ENCODE assay signal across 22 cellular contexts in the genomic region with DNA sequence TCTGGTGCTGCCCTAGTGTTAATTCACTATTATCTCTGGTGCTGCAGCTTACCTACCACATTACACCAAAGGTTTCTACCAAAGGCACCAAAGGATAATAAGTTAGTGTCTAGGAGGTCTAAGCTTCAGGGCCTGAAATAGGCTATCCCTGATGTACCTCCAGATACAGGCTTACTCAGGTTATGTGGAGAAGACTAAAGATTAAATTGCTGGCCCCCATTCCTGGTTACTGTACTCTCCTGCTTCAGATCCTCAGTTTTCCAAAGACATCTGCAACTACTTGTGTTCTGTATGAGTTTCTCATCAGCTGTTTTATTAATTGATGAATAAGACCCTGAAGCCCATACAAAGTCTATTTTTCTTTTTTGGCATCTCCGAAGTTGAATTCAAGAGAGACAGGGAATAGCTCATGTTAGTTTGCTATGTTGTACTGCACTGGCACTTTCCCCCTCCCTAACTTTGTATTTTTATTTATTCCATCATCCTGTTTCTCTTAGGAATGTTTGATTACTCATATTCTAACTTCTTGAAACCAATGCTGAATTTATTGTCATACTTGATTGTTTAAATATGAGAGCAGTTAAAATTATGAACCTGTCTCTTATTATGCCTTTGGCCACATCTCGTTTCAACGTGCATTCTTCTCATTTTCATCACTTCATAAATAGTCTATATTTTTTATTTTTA.
DNase-seq lines count a peak whose midpoint lies in the region; ATAC-seq and TF ChIP-seq lines count a peak whose summit lies in the region.
"Had no signal": no experiment of that assay in that cellular context is flagged by ENCODE, and none has a peak within 500 bp of the region (broad histone marks: within the 10 kb centered on the region; RNA-seq: fewer than 3 reads in every experiment).

No MANE protein-coding gene starts in this region.

- no peak for DNase-seq in mesenchymal stem cell
- no peak for DNase-seq in suprapubic skin (ENCODE audit: low spot score in 2 of 2)
- no peak for DNase-seq in chondrocyte (ENCODE audit: low spot score)
- DNase-seq: 8988T, BE2C, DMS53, H9, Kasumi-1, MV-4-11, NCI-H1105 treated with DMSO at 0.1 percent for 48 hours, NCI-H1694, NCI-H2081, NCI-H2171, NCI-H345, NCI-H524 treated with DMSO at 0.1 percent for 48 hours, NCI-H82, Right ventricle myocardium superior had no signal

- no peak for TF ChIP-seq EP300 in suprapubic skin (IDR thresholded peaks at IDR 0.05)

- peaks cover 11% of the 10 kb centered on the region for H3K4me1 Mint-ChIP-seq in chondrocyte (ENCODE audit: low read depth)
- H3K4me1 Mint-ChIP-seq: H9 had no signal

- no peak for TF ChIP-seq CTCF in Loucy (conservative IDR thresholded peaks at IDR 0.05; ENCODE audit: low read length)
- TF ChIP-seq CTCF in suprapubic skin (IDR thresholded peaks at IDR 0.05), result no peak
- no peak for TF ChIP-seq CTCF in chondrocyte (IDR thresholded peaks at IDR 0.05)

- H3F3A ChIP-seq in Loucy (ENCODE audit: low read depth), result no peaks in the 10 kb centered on the region

- no peak overlapping the region for H3K4ac ChIP-seq in mesenchymal stem cell (ENCODE audit: low read depth in 1 of 2, low read length in 2 of 2)

- peaks cover 7% of the 10 kb centered on the region for H3K36me3 Mint-ChIP-seq in chondrocyte (ENCODE audit: low read depth)

- H3K9me3 ChIP-seq in Loucy (ENCODE audit: insufficient read depth, low read depth, low read length), result no peaks in the 10 kb centered on the region
- no peaks in the 10 kb centered on the region for H3K9me3 ChIP-seq in mesenchymal stem cell (ENCODE audit: control insufficient read depth, low read length)
- no peaks in the 10 kb centered on the region for H3K9me3 ChIP-seq in suprapubic skin
- H3K9me3 ChIP-seq: BE2C had no signal

- H3K23ac ChIP-seq in mesenchymal stem cell (ENCODE audit: low read length in 2 of 2), result no peak overlapping the region

- H3K36me3 ChIP-seq in ACC112 (ENCODE audit: insufficient read depth, low read length) (no peaks in the 10 kb centered on the region), Loucy (ENCODE audit: insufficient read depth, low read length) (no peaks in the 10 kb centered on the region), mesenchymal stem cell (ENCODE audit: control insufficient read depth in 1 of 2, insufficient read depth in 2 of 2, low read depth in 1 of 2, low read length in 2 of 2) (no peaks in the 10 kb centered on the region), suprapubic skin (no peaks in the 10 kb centered on the region)
- H3K36me3 ChIP-seq: BE2C had no signal

- peak overlapping the region; percentile 67 for H3K4me3 ChIP-seq in ACC112 (ENCODE audit: low read depth, low read length)
- no peak overlapping the region for H3K4me3 ChIP-seq in Loucy (ENCODE audit: low read length, poor library complexity, severe bottlenecking)
- H3K4me3 ChIP-seq in mesenchymal stem cell (ENCODE audit: insufficient read depth in 1 of 2, low read depth in 1 of 2, low read length in 2 of 2), result peak overlapping the region in 1 of 2 experiments; percentile 56
- H3K4me3 ChIP-seq in suprapubic skin, result no peak overlapping the region

- H2BK5ac ChIP-seq in mesenchymal stem cell (ENCODE audit: low read depth, low read length, poor library complexity, severe bottlenecking), result no peak overlapping the region

- TF ChIP-seq POLR2A in suprapubic skin (IDR thresholded peaks at IDR 0.05), result no peak

- H3K14ac ChIP-seq in mesenchymal stem cell (ENCODE audit: low read length in 2 of 2), result no peak overlapping the region

- no peaks in the 10 kb centered on the region for H3K9me2 ChIP-seq in Loucy (replicated peaks; ENCODE audit: low read depth, low read length)

- no peaks in the 10 kb centered on the region for H3K79me2 ChIP-seq in ACC112 (ENCODE audit: control insufficient read depth, insufficient read depth, low read length, unreplicated experiment)
- H3K79me2 ChIP-seq in Loucy (ENCODE audit: insufficient read depth, low read length), result no peaks in the 10 kb centered on the region

- no CpG with 5 or more reads among the region's 3 CpGs for WGBS in mesenchymal stem cell
- 41% methylated on average over 3 of the region's 3 CpGs for WGBS in suprapubic skin

- no peak overlapping the region for H2AK5ac ChIP-seq in mesenchymal stem cell (ENCODE audit: low read length, severe bottlenecking)

- no peaks in the 10 kb centered on the region for H4K20me1 ChIP-seq in Loucy (ENCODE audit: insufficient read depth, low read length, poor library complexity, severe bottlenecking)

- no peak overlapping the region for H3K27ac Mint-ChIP-seq in chondrocyte (ENCODE audit: unreplicated experiment)
- H3K27ac Mint-ChIP-seq: H9 had no signal

- no peak overlapping the region for H2BK120ac ChIP-seq in mesenchymal stem cell (ENCODE audit: low read depth, low read length)

- H3K9me3 Mint-ChIP-seq in chondrocyte (ENCODE audit: low read depth), result peaks cover 13% of the 10 kb centered on the region
- H3K9me3 Mint-ChIP-seq: H9 had no signal

- H4K8ac ChIP-seq in mesenchymal stem cell (ENCODE audit: low read length), result no peak overlapping the region

- H2AFZ ChIP-seq in ACC112 (ENCODE audit: low read length, unreplicated experiment) (peak overlapping the region; percentile 92), Loucy (ENCODE audit: low read length) (peak overlapping the region; percentile 22; the same call in 1 of the 2 replicates), mesenchymal stem cell (ENCODE audit: low read depth, low read length) (no peak overlapping the region)

- no peak overlapping the region for H3K4me3 Mint-ChIP-seq in chondrocyte (ENCODE audit: unreplicated experiment)
- H3K4me3 Mint-ChIP-seq: H9 had no signal

- no peak overlapping the region for H3K27ac ChIP-seq in ACC112 (ENCODE audit: low read depth, low read length)
- H3K27ac ChIP-seq in mesenchymal stem cell (ENCODE audit: low read length, poor library complexity, severe bottlenecking), result no peak overlapping the region
- H3K27ac ChIP-seq in suprapubic skin, result no peak overlapping the region

- no peaks in the 10 kb centered on the region for H3K27me3 Mint-ChIP-seq in chondrocyte (ENCODE audit: low read depth)

- H3K79me1 ChIP-seq in mesenchymal stem cell (replicated peaks; ENCODE audit: low read length, poor library complexity, severe bottlenecking), result no peaks in the 10 kb centered on the region

- H3K4me1 ChIP-seq in ACC112 (ENCODE audit: control insufficient read depth, insufficient read depth, low read length, unreplicated experiment) (no peaks in the 10 kb centered on the region), Loucy (ENCODE audit: insufficient read depth, low read length, poor library complexity, severe bottlenecking) (no peaks in the 10 kb centered on the region), mesenchymal stem cell (ENCODE audit: control insufficient read depth, insufficient read depth, low read depth, low read length) (no peaks in the 10 kb centered on the region), suprapubic skin (peaks cover 2% of the 10 kb centered on the region)
- H3K4me1 ChIP-seq: BE2C had no signal

- ATAC-seq in SK-N-SH treated with all-trans-retinoic acid at 6 μM for 48 hours, result peak; percentile 74
- ATAC-seq in GM21737 (IDR thresholded peaks at IDR 0.05; ENCODE audit: unreplicated experiment), result no peak
- ATAC-seq in GM18517 (IDR thresholded peaks at IDR 0.05; ENCODE audit: unreplicated experiment), result no peak

- H3K9ac ChIP-seq in Loucy (ENCODE audit: low read depth, low read length, poor library complexity, severe bottlenecking) (no peak overlapping the region), mesenchymal stem cell (ENCODE audit: low read length) (peak overlapping the region; percentile 75)

- H4K91ac ChIP-seq in mesenchymal stem cell (ENCODE audit: low read length), result no peak overlapping the region

- no peak overlapping the region for H2BK12ac ChIP-seq in mesenchymal stem cell (ENCODE audit: low read length in 2 of 2)

- no peak overlapping the region for H2BK15ac ChIP-seq in mesenchymal stem cell (ENCODE audit: low read depth, poor library complexity, severe bottlenecking)

- H3K27me3 ChIP-seq in ACC112 (ENCODE audit: insufficient read depth, low read length), result no peaks in the 10 kb centered on the region
- no peaks in the 10 kb centered on the region for H3K27me3 ChIP-seq in Loucy (ENCODE audit: insufficient read depth, low read length, poor library complexity, severe bottlenecking)
- H3K27me3 ChIP-seq in mesenchymal stem cell (ENCODE audit: control insufficient read depth in 1 of 2, insufficient read depth in 1 of 2, low read length in 2 of 2), result no peaks in the 10 kb centered on the region
- H3K27me3 ChIP-seq in suprapubic skin, result no peaks in the 10 kb centered on the region
- H3K27me3 ChIP-seq: BE2C had no signal

- no peak overlapping the region for H3K18ac ChIP-seq in mesenchymal stem cell (ENCODE audit: low read depth in 1 of 2, low read length in 2 of 2)

- H3K4me2 ChIP-seq in Loucy (ENCODE audit: low read depth, low read length, poor library complexity, severe bottlenecking) (no peak overlapping the region), mesenchymal stem cell (ENCODE audit: low read length, poor library complexity, severe bottlenecking) (no peak overlapping the region)

TF ChIP-seq in SK-N-SH treated with all-trans-retinoic acid at 6 μM for 48 hours, 23 proteins besides CTCF, POLR2A, EP300 and RAD21:
- TF ChIP-seq SNAI2 (CRISPR knock-in tag; IDR thresholded peaks at IDR 0.05), result no peak
- no peak for TF ChIP-seq ZC3H10 (CRISPR knock-in tag; IDR thresholded peaks at IDR 0.05)
